8 cellular contexts compared by ENCODE assay signal in the genomic region with DNA sequence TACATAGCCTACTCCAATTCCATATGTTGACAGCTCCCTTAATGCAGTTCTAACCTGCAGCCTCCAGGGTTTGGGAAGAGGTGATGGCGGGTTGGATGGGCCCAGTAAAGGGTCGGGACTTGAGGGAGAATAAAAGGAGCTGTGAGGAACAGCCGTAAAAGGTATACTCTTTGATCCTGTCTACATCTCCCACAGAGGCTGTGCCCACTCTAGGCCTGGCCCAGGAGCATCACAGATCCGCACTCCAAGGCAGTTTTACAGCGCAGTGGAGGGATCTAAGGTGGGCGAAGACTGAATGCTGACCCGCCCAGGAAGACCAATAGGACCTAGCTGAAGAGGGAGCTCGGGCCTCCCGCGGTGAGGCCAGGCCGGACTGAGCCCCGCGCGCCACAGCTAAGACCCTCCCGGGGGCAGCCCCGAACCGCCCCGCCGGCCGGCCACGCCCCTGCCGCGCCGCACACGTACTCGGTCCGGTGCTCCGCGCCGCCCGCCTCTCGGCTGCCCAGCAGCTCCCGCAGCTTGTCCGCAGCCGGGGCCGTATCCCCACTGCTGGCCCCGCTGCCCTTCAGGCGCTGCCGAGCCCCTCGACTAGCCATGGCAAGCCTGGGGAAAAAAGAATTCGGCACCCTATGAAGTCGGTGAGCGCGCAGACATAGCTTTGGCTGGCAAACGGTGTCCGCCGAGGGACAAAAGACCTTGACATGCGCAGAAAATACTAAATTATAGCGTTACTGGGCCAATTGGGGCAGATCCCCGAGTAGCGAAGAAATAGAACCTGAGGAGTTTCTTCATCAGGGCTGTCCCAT. TPM values are rescaled to one million over a fixed set of nuclear protein-coding genes. Genes with fewer than 3 reads are reported as not detected.
DNase-seq lines count a peak whose midpoint lies in the region; ATAC-seq and TF ChIP-seq lines count a peak whose summit lies in the region.

A gene with protein sequence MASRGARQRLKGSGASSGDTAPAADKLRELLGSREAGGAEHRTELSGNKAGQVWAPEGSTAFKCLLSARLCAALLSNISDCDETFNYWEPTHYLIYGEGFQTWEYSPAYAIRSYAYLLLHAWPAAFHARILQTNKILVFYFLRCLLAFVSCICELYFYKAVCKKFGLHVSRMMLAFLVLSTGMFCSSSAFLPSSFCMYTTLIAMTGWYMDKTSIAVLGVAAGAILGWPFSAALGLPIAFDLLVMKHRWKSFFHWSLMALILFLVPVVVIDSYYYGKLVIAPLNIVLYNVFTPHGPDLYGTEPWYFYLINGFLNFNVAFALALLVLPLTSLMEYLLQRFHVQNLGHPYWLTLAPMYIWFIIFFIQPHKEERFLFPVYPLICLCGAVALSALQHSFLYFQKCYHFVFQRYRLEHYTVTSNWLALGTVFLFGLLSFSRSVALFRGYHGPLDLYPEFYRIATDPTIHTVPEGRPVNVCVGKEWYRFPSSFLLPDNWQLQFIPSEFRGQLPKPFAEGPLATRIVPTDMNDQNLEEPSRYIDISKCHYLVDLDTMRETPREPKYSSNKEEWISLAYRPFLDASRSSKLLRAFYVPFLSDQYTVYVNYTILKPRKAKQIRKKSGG (minus strand): TSS at position 695 of the 806 bp plus-strand sequence. CDS start 99 bp downstream, at position 596.

- TF ChIP-seq CTCF in fibroblast of pulmonary artery (IDR thresholded peaks at IDR 0.05; ENCODE audit: low read length, missing control alignments) (peak; percentile 43), nephron (IDR thresholded peaks at IDR 0.05; ENCODE audit: unreplicated experiment in 3 of 3) (peak; percentile 27 to 48 (median 36))

- peaks cover 60% of the 10 kb centered on the region for H3K36me3 Mint-ChIP-seq in activated T-helper 17 cell treated with anti-CD3 and anti-CD28 coated beads, Interleukin-2, amount 50 U/mL, for 72 hours (ENCODE audit: low read depth)
- peaks cover 25% of the 10 kb centered on the region for H3K36me3 Mint-ChIP-seq in nephron (ENCODE audit: low read depth)

- ATAC-seq in GM21576 (IDR thresholded peaks at IDR 0.05; ENCODE audit: unreplicated experiment), result peak; percentile 90
- peak; percentile 93 for ATAC-seq in activated T-helper 17 cell treated with anti-CD3 and anti-CD28 coated beads, Interleukin-2, amount 50 U/mL, for 72 hours (replicated peaks)
- ATAC-seq in stimulated activated naive CD8-positive, alpha-beta T cell treated with anti-CD3 and anti-CD28 coated beads, Interleukin-15, amount 100 ng/mL, for 72 hours, result peak; percentile 91

- H3K9me3 Mint-ChIP-seq in activated T-helper 17 cell treated with anti-CD3 and anti-CD28 coated beads, Interleukin-2, amount 50 U/mL, for 72 hours, result no peaks in the 10 kb centered on the region
- no peaks in the 10 kb centered on the region for H3K9me3 Mint-ChIP-seq in nephron
- H3K9me3 Mint-ChIP-seq in stimulated activated naive CD8-positive, alpha-beta T cell treated with anti-CD3 and anti-CD28 coated beads, Interleukin-15, amount 100 ng/mL, for 72 hours, result no peaks in the 10 kb centered on the region

- peak; percentile 85 for DNase-seq in DMS79 treated with DMSO at 0.1 percent for 48 hours (lab: John Stamatoyannopoulos, UW)
- peak; percentile 86 for DNase-seq in Jurkat, Clone E6-1 (ENCODE audit: low read depth, low spot score)
- DNase-seq in RKO (ENCODE audit: low spot score), result peak; percentile 85
- DNase-seq in fibroblast of pulmonary artery (ENCODE audit: low read depth), result peak; percentile 90
- peak; percentile 86 to 89 for DNase-seq in stimulated activated naive CD8-positive, alpha-beta T cell treated with anti-CD3 and anti-CD28 coated beads, Interleukin-15, amount 100 ng/mL, for 72 hours

- H3K4me3 Mint-ChIP-seq in activated T-helper 17 cell treated with anti-CD3 and anti-CD28 coated beads, Interleukin-2, amount 50 U/mL, for 72 hours, result peak within 1 kb of the TSS; percentile 92
- H3K4me3 Mint-ChIP-seq in nephron, result peak within 1 kb of the TSS; percentile 94 to 99 (median 95)
- H3K4me3 Mint-ChIP-seq in stimulated activated naive CD8-positive, alpha-beta T cell treated with anti-CD3 and anti-CD28 coated beads, Interleukin-15, amount 100 ng/mL, for 72 hours, result peak within 1 kb of the TSS; percentile 93 to 95

- H3K4me3 ChIP-seq in Jurkat, Clone E6-1 (ENCODE audit: low read length), result peak within 1 kb of the TSS; percentile 84
- H3K4me3 ChIP-seq in fibroblast of pulmonary artery (replicated peaks; ENCODE audit: low read depth, low read length), result peak within 1 kb of the TSS; percentile 71

- no peaks in the 10 kb centered on the region for H3K27me3 Mint-ChIP-seq in activated T-helper 17 cell treated with anti-CD3 and anti-CD28 coated beads, Interleukin-2, amount 50 U/mL, for 72 hours
- H3K27me3 Mint-ChIP-seq in nephron (ENCODE audit: low read depth), result no peaks in the 10 kb centered on the region
- H3K27me3 Mint-ChIP-seq in stimulated activated naive CD8-positive, alpha-beta T cell treated with anti-CD3 and anti-CD28 coated beads, Interleukin-15, amount 100 ng/mL, for 72 hours, result no peaks in the 10 kb centered on the region

- H3K27ac Mint-ChIP-seq in activated T-helper 17 cell treated with anti-CD3 and anti-CD28 coated beads, Interleukin-2, amount 50 U/mL, for 72 hours, result peak within 1 kb of the TSS; percentile 96
- H3K27ac Mint-ChIP-seq in nephron, result peak within 1 kb of the TSS; percentile 89 to 97 (median 94)
- peak within 1 kb of the TSS; percentile 89 to 95 for H3K27ac Mint-ChIP-seq in stimulated activated naive CD8-positive, alpha-beta T cell treated with anti-CD3 and anti-CD28 coated beads, Interleukin-15, amount 100 ng/mL, for 72 hours

- H3K4me1 Mint-ChIP-seq in activated T-helper 17 cell treated with anti-CD3 and anti-CD28 coated beads, Interleukin-2, amount 50 U/mL, for 72 hours, result peaks cover 19% of the 10 kb centered on the region
- H3K4me1 Mint-ChIP-seq in nephron, result peaks cover 22% of the 10 kb centered on the region
- peaks cover 10% of the 10 kb centered on the region for H3K4me1 Mint-ChIP-seq in stimulated activated naive CD8-positive, alpha-beta T cell treated with anti-CD3 and anti-CD28 coated beads, Interleukin-15, amount 100 ng/mL, for 72 hours

RNA-seq across cellular contexts. Expression of the gene that starts here (rescaled TPM):
- 34.7 TPM for polyA plus RNA-seq in Jurkat, Clone E6-1 (2012; ENCODE audit: insufficient read depth, insufficient read length)
- total RNA-seq in activated T-helper 17 cell treated with anti-CD3 and anti-CD28 coated beads, Interleukin-2, amount 50 U/mL, for 72 hours, result 10 to 100 TPM; 33.9 to 39.5 TPM

Comparison
In these comparisons a context has a peak if more than half of its experiments do, and no peak if none do; other contexts are left out.
1. Peak in every context shown above with its lines: DNase-seq, ATAC-seq and H3K4me3 ChIP-seq.